In genomic region chr21:44870748-44871495, GRCh38 we compare ENCODE assay signal across 8 cellular contexts. TPM values are rescaled to one million over a fixed set of nuclear protein-coding genes. Genes with fewer than 3 reads are reported as not detected.
A peak's percentile ranks its signal among the peaks of the same experiment; 100 is the strongest.
DNase-seq lines count a peak whose midpoint lies in the region; ATAC-seq and TF ChIP-seq lines count a peak whose summit lies in the region.

No MANE protein-coding gene starts in this region.

- H3K4me1 ChIP-seq in BLaER1: peaks cover 88% of the 10 kb centered on the region
- peaks cover 4 to 67% (median 20%) of the 10 kb centered on the region in 4 donors for H3K4me1 ChIP-seq in Peyer's patch
- H3K4me1 ChIP-seq in naive thymus-derived CD4-positive, alpha-beta T cell (ENCODE audit: control insufficient read depth in 2 of 2, insufficient read depth in 2 of 2, low read length in 2 of 2): peaks cover 60 to 65% of the 10 kb centered on the region in 2 donors

- TF ChIP-seq CTCF in Peyer's patch (IDR thresholded peaks at IDR 0.05): no peak

- H3K4me1 Mint-ChIP-seq in effector memory CD8-positive, alpha-beta T cell (ENCODE audit: low read depth in 2 of 2): peaks cover 66 to 73% of the 10 kb centered on the region in 2 donors
- peaks cover 57 to 82% (median 74%) of the 10 kb centered on the region in 7 donors for H3K4me1 Mint-ChIP-seq in naive thymus-derived CD4-positive, alpha-beta T cell

- TF ChIP-seq POLR2A in Peyer's patch (IDR thresholded peaks at IDR 0.05): no peak

- peak overlapping the region; percentile 90; the same call in 1 of the 2 replicates for H3K9ac ChIP-seq in BLaER1

- H3K4me2 ChIP-seq in BLaER1: peak overlapping the region; percentile 96

- H4K20me1 ChIP-seq in BLaER1: peaks cover 72% of the 10 kb centered on the region

- POLR2A ChIA-PET in naive thymus-derived CD4-positive, alpha-beta T cell (lab: Charles Lee): interaction anchor here (1.5 to 1.8 kb wide), 2 partner anchors 22 to 53 kb away, joined by 5 to 6 read pairs; partner anchors contain the start of gene SUMO3

- H3K36me3 ChIP-seq in BLaER1 (peaks cover 25% of the 10 kb centered on the region; the same call in 1 of the 2 replicates), Peyer's patch (no peaks in the 10 kb centered on the region)
- peaks cover 0 to 6% (median 0%) of the 10 kb centered on the region in 3 experiments for H3K36me3 ChIP-seq in naive thymus-derived CD4-positive, alpha-beta T cell (ENCODE audit: control insufficient read depth in 2 of 3, insufficient read depth in 3 of 3, low read length in 3 of 3)

- CTCF ChIA-PET in naive thymus-derived CD4-positive, alpha-beta T cell (lab: Charles Lee): interaction anchor here (6.2 kb wide), 1 partner anchor 70 kb away, joined by 56 read pairs; the partner anchor contains the start of gene UBE2G2

- H3K27ac Mint-ChIP-seq in effector memory CD8-positive, alpha-beta T cell: peak overlapping the region; percentile 66 to 86
- H3K27ac Mint-ChIP-seq in naive thymus-derived CD4-positive, alpha-beta T cell: peak overlapping the region; percentile 67 to 96 (median 87)

- H3K27me3 ChIP-seq in BLaER1 (peaks cover 12% of the 10 kb centered on the region; the same call in 1 of the 2 replicates), Peyer's patch (no peaks in the 10 kb centered on the region)
- H3K27me3 ChIP-seq in naive thymus-derived CD4-positive, alpha-beta T cell (ENCODE audit: control insufficient read depth in 2 of 2, insufficient read depth in 2 of 2, low read length in 2 of 2): no peaks in the 10 kb centered on the region

- no peaks in the 10 kb centered on the region for H3K9me3 Mint-ChIP-seq in effector memory CD8-positive, alpha-beta T cell
- no peaks in the 10 kb centered on the region for H3K9me3 Mint-ChIP-seq in naive thymus-derived CD4-positive, alpha-beta T cell

- H3K9me3 ChIP-seq in BLaER1 (no peaks in the 10 kb centered on the region), Peyer's patch (no peaks in the 10 kb centered on the region)
- no peaks in the 10 kb centered on the region for H3K9me3 ChIP-seq in naive thymus-derived CD4-positive, alpha-beta T cell (ENCODE audit: control insufficient read depth in 2 of 3, low read length in 3 of 3)

- H3K27me3 Mint-ChIP-seq in effector memory CD8-positive, alpha-beta T cell: no peaks in the 10 kb centered on the region
- no peaks in the 10 kb centered on the region for H3K27me3 Mint-ChIP-seq in naive thymus-derived CD4-positive, alpha-beta T cell

- peak overlapping the region; percentile 96 to 97 for H3K4me3 Mint-ChIP-seq in effector memory CD8-positive, alpha-beta T cell
- peak overlapping the region; percentile 90 to 97 (median 96) for H3K4me3 Mint-ChIP-seq in naive thymus-derived CD4-positive, alpha-beta T cell

- peak; percentile 17 for ATAC-seq in effector memory CD8-positive, alpha-beta T cell (replicated peaks)
- no peak for ATAC-seq in naive thymus-derived CD4-positive, alpha-beta T cell
- no peak for ATAC-seq in GM21737 (IDR thresholded peaks at IDR 0.05; ENCODE audit: unreplicated experiment)
- no peak for ATAC-seq in HG03039 (IDR thresholded peaks at IDR 0.05; ENCODE audit: unreplicated experiment)
- no peak for ATAC-seq in GM19452 (IDR thresholded peaks at IDR 0.05; ENCODE audit: unreplicated experiment)

- H3K36me3 Mint-ChIP-seq in effector memory CD8-positive, alpha-beta T cell (ENCODE audit: insufficient read depth): peaks cover 30% of the 10 kb centered on the region
- H3K36me3 Mint-ChIP-seq in naive thymus-derived CD4-positive, alpha-beta T cell: peaks cover 0 to 12% (median 0%) of the 10 kb centered on the region in 5 donors

- H3K4me3 ChIP-seq in BLaER1 (peak overlapping the region; percentile 85; the same call in 1 of the 2 replicates), Peyer's patch (peak overlapping the region in 2 of 4 donors; percentile 86 to 98)
- peak overlapping the region; percentile 25 for H3K4me3 ChIP-seq in naive thymus-derived CD4-positive, alpha-beta T cell (ENCODE audit: low read length)

- intact Hi-C loops in naive thymus-derived CD4-positive, alpha-beta T cell (cut with micrococcal nuclease): loop anchor here in 1 of 2 donors (5.0 to 10.0 kb wide), 4 partner anchors 56 to 1896 kb away; partner anchors contain the start of gene PKNOX1

- H3K27ac ChIP-seq in BLaER1 (no peak overlapping the region), Peyer's patch (peak overlapping the region; percentile 20 to 96 (median 90))
- H3K27ac ChIP-seq in naive thymus-derived CD4-positive, alpha-beta T cell (ENCODE audit: low read depth, low read length): peak overlapping the region; percentile 81

- DNase-seq in Peyer's patch (peak in 2 of 3 donors; percentile 54 to 58), NCI-H1436 treated with DMSO at 0.1 percent for 48 hours (lab: John Stamatoyannopoulos, UW) (no peak)
- peak in 2 of 3 experiments; percentile 33 to 36 for DNase-seq in effector memory CD8-positive, alpha-beta T cell
- DNase-seq in naive thymus-derived CD4-positive, alpha-beta T cell: peak in 2 of 9 donors; percentile 19 to 44

RNA-seq across cellular contexts. Expression of gene PTTG1IP, which starts 2.6 kb away (rescaled TPM):
- total RNA-seq in Peyer's patch: 100 to 1,000 TPM in 3 of 4 donors, 10 to 100 TPM in 1; 69.3 to 495 (median 390) TPM
- 100 to 1,000 TPM in 2 of 5 experiments, 10 to 100 TPM in 3; 83.8 to 122 (median 95.6) TPM for total RNA-seq in naive thymus-derived CD4-positive, alpha-beta T cell
- polyA plus RNA-seq in naive thymus-derived CD4-positive, alpha-beta T cell: 10 to 100 TPM; 60.9 to 79.8 TPM

RNA-seq across cellular contexts. Expression of gene ITGB2, which starts 49.8 kb away (rescaled TPM):
- total RNA-seq in Peyer's patch: 10 to 100 TPM in 3 of 4 donors, 1 to 10 TPM in 1; 9.3 to 58.6 (median 16.4) TPM
- 100 to 1,000 TPM; 280 to 877 (median 371) TPM for total RNA-seq in naive thymus-derived CD4-positive, alpha-beta T cell
- 100 to 1,000 TPM; 459 to 768 TPM for polyA plus RNA-seq in naive thymus-derived CD4-positive, alpha-beta T cell

RNA-seq across cellular contexts. Expression of gene SUMO3, which starts 53.1 kb away (rescaled TPM):
- 10 to 100 TPM; 42.6 to 57.6 (median 49.8) TPM for total RNA-seq in Peyer's patch
- total RNA-seq in naive thymus-derived CD4-positive, alpha-beta T cell: 10 to 100 TPM; 46.9 to 91.7 (median 70.2) TPM
- polyA plus RNA-seq in naive thymus-derived CD4-positive, alpha-beta T cell: 10 to 100 TPM; 85.1 to 88.9 TPM

Comparison
In these comparisons a context has a peak if more than half of its experiments do, and no peak if none do; other contexts are left out.
1. RNA of gene ITGB2, which starts 49.8 kb away (total RNA-seq): 280 to 877 TPM in naive thymus-derived CD4-positive, alpha-beta T cell; 9.3 to 58.6 TPM in Peyer's patch; every median in the first group is over 4 times any median in the second.